ENCODE assay signal across 29 cellular contexts in the genomic region with DNA sequence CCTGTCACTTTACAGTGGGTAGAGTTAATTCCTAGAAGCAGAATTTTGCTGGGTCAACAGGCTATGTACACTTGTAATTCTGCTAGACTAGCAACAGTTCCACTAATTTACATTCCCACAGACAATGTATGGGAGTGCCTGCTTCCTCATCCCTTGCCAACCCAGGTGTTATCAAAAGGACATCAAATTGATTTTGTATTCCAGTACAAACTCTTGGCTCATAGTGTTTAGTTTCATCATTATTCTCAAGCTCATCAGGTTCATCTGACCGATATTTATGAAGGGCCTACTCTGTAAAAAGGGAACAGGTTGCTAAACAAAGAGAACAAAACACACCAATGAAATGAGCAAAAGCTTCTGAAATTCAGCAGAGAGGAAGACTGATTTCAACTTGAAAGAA. TPM values are rescaled to one million over a fixed set of nuclear protein-coding genes. Genes with fewer than 3 reads are reported as not detected.
DNase-seq lines count a peak whose midpoint lies in the region; ATAC-seq and TF ChIP-seq lines count a peak whose summit lies in the region.
"Had no signal": no experiment of that assay in that cellular context is flagged by ENCODE, and none has a peak within 500 bp of the region (broad histone marks: within the 10 kb centered on the region; RNA-seq: fewer than 3 reads in every experiment).

No MANE protein-coding gene starts in this region.

- ATAC-seq in left lobe of liver, result peak; percentile 35
- no peak for ATAC-seq in upper lobe of left lung (ENCODE audit: low FRiP score in 2 of 2)
- ATAC-seq: activated naive CD8-positive, alpha-beta T cell treated with anti-CD3 and anti-CD28 coated beads, Interleukin-2, amount 50 U/mL, for 24 hours; esophagus mucosa; natural killer cell; stimulated activated naive B cell treated with anti-CD40 and anti-IgM and Interleukin-4, amounts not matched to agents 10 μg/mL and 1 μg/mL and 100 μg/mL, for 72 hours; WTC11 had no signal

- no peak for TF ChIP-seq POLR2A in upper lobe of left lung (IDR thresholded peaks at IDR 0.05)

- H3K27me3 Mint-ChIP-seq in activated naive CD8-positive, alpha-beta T cell, result no peaks in the 10 kb centered on the region
- H3K27me3 Mint-ChIP-seq in activated naive CD8-positive, alpha-beta T cell treated with anti-CD3 and anti-CD28 coated beads for 36 hours, result no peaks in the 10 kb centered on the region
- H3K27me3 Mint-ChIP-seq: activated CD4-positive, alpha-beta T cell treated with anti-CD3 and anti-CD28 coated beads, Interleukin-2, amount 10 ng/mL, durations not matched to agents 7 days and 5 days; activated naive CD8-positive, alpha-beta T cell treated with anti-CD3 and anti-CD28 coated beads, Interleukin-2, amount 50 U/mL, for 24 hours; CD8-positive, alpha-beta memory T cell; stimulated activated naive B cell treated with anti-CD40 and anti-IgM and Interleukin-4, amounts not matched to agents 10 μg/mL and 1 μg/mL and 100 μg/mL, for 72 hours had no signal

- H3K27me3 ChIP-seq in upper lobe of left lung, result no peaks in the 10 kb centered on the region
- H3K27me3 ChIP-seq: MG63, SJSA1, suprapubic skin had no signal

- TF ChIP-seq EP300 in upper lobe of left lung (IDR thresholded peaks at IDR 0.05), result no peak

- peak overlapping the region; percentile 25 for H3K27ac Mint-ChIP-seq in activated naive CD8-positive, alpha-beta T cell
- H3K27ac Mint-ChIP-seq in activated naive CD8-positive, alpha-beta T cell treated with anti-CD3 and anti-CD28 coated beads for 36 hours, result no peak overlapping the region
- H3K27ac Mint-ChIP-seq: activated naive CD8-positive, alpha-beta T cell treated with anti-CD3 and anti-CD28 coated beads, Interleukin-2, amount 50 U/mL, for 24 hours; stimulated activated naive B cell treated with anti-CD40 and anti-IgM and Interleukin-4, amounts not matched to agents 10 μg/mL and 1 μg/mL and 100 μg/mL, for 72 hours had no signal

- TF ChIP-seq CTCF in VCaP (conservative IDR thresholded peaks at IDR 0.05) (no peak), upper lobe of left lung (IDR thresholded peaks at IDR 0.05) (no peak)

- H3K4me3 ChIP-seq in upper lobe of left lung, result no peak overlapping the region
- H3K4me3 ChIP-seq: MG63, SJSA1, suprapubic skin had no signal

- DNase-seq in activated naive CD8-positive, alpha-beta T cell treated with anti-CD3 and anti-CD28 coated beads for 36 hours, result no peak
- DNase-seq in left lobe of liver (ENCODE audit: low spot score) (no peak), upper lobe of left lung (no peak), T-helper 2 cell (no peak)
- no peak for DNase-seq in activated effector memory CD4-positive, alpha-beta T cell treated with anti-CD3 and anti-CD28 coated beads, Interleukin-2, amount 50 U/mL, for 16 hours
- DNase-seq: activated CD4-positive, alpha-beta T cell treated with anti-CD3 and anti-CD28 coated beads, Interleukin-2, amount 10 ng/mL, durations not matched to agents 7 days and 5 days; activated naive CD8-positive, alpha-beta T cell treated with anti-CD3 and anti-CD28 coated beads, Interleukin-2, amount 50 U/mL, for 24 hours; AML-193; CD8-positive, alpha-beta memory T cell; central memory CD4-positive, alpha-beta T cell; cortex of kidney; foreskin fibroblast; head of caudate nucleus; islet precursor cell; KBM-7; MG63; natural killer cell; NCI-H1105; NCI-H187 treated with DMSO at 0.1 percent for 48 hours; NCI-H2171; NCI-H510A treated with DMSO at 0.1 percent for 48 hours; occipital lobe; stimulated activated naive B cell treated with anti-CD40 and anti-IgM and Interleukin-4, amounts not matched to agents 10 μg/mL and 1 μg/mL and 100 μg/mL, for 72 hours had no signal

- H3K4me3 Mint-ChIP-seq in activated naive CD8-positive, alpha-beta T cell, result no peak overlapping the region
- H3K4me3 Mint-ChIP-seq in activated naive CD8-positive, alpha-beta T cell treated with anti-CD3 and anti-CD28 coated beads for 36 hours, result no peak overlapping the region
- H3K4me3 Mint-ChIP-seq: activated CD4-positive, alpha-beta T cell treated with anti-CD3 and anti-CD28 coated beads, Interleukin-2, amount 10 ng/mL, durations not matched to agents 7 days and 5 days; activated naive CD8-positive, alpha-beta T cell treated with anti-CD3 and anti-CD28 coated beads, Interleukin-2, amount 50 U/mL, for 24 hours; CD8-positive, alpha-beta memory T cell; natural killer cell; stimulated activated naive B cell treated with anti-CD40 and anti-IgM and Interleukin-4, amounts not matched to agents 10 μg/mL and 1 μg/mL and 100 μg/mL, for 72 hours; WTC11 had no signal

- peak overlapping the region; percentile 79 for H3K27ac ChIP-seq in VCaP
- H3K27ac ChIP-seq in upper lobe of left lung, result peak overlapping the region in 3 of 4 donors; percentile 42 to 72 (median 59)
- H3K27ac ChIP-seq: SJSA1, suprapubic skin had no signal

- peaks cover 18 to 30% (median 22%) of the 10 kb centered on the region in 4 donors for H3K4me1 ChIP-seq in upper lobe of left lung

- H3K9me3 Mint-ChIP-seq in activated naive CD8-positive, alpha-beta T cell (ENCODE audit: low read depth), result no peaks in the 10 kb centered on the region
- no peaks in the 10 kb centered on the region for H3K9me3 Mint-ChIP-seq in activated naive CD8-positive, alpha-beta T cell treated with anti-CD3 and anti-CD28 coated beads for 36 hours
- H3K9me3 Mint-ChIP-seq: activated CD4-positive, alpha-beta T cell treated with anti-CD3 and anti-CD28 coated beads, Interleukin-2, amount 10 ng/mL, durations not matched to agents 7 days and 5 days; activated naive CD8-positive, alpha-beta T cell treated with anti-CD3 and anti-CD28 coated beads, Interleukin-2, amount 50 U/mL, for 24 hours; CD8-positive, alpha-beta memory T cell; natural killer cell; stimulated activated naive B cell treated with anti-CD40 and anti-IgM and Interleukin-4, amounts not matched to agents 10 μg/mL and 1 μg/mL and 100 μg/mL, for 72 hours; WTC11 had no signal

- no peaks in the 10 kb centered on the region for H3K9me3 ChIP-seq in upper lobe of left lung
- H3K9me3 ChIP-seq: MG63, SJSA1, suprapubic skin had no signal

- 67 to 85% methylated on average over 1 of the region's 1 CpG for WGBS in upper lobe of left lung, 2 donors

- H3K36me3 Mint-ChIP-seq in activated naive CD8-positive, alpha-beta T cell, result peaks cover 2% of the 10 kb centered on the region
- peaks cover 25% of the 10 kb centered on the region for H3K36me3 Mint-ChIP-seq in activated naive CD8-positive, alpha-beta T cell treated with anti-CD3 and anti-CD28 coated beads for 36 hours

- H3K4me1 Mint-ChIP-seq in activated naive CD8-positive, alpha-beta T cell (ENCODE audit: low read depth), result peaks cover 8% of the 10 kb centered on the region
- H3K4me1 Mint-ChIP-seq in activated naive CD8-positive, alpha-beta T cell treated with anti-CD3 and anti-CD28 coated beads for 36 hours, result peaks cover 13% of the 10 kb centered on the region

- H3K36me3 ChIP-seq in upper lobe of left lung, result peaks cover 8 to 59% (median 38%) of the 10 kb centered on the region in 4 donors

RNA-seq across cellular contexts. Expression of gene PITPNB, which starts 30.7 kb away (rescaled TPM):
- 100 to 1,000 TPM; 109 to 124 TPM for total RNA-seq in activated naive CD8-positive, alpha-beta T cell treated with anti-CD3 and anti-CD28 coated beads for 36 hours
- total RNA-seq in left lobe of liver (30.6 TPM), upper lobe of left lung (10 to 100 TPM; 26.6 to 65.9 (median 41.0) TPM)
